ENCODE assay signal across 8 cellular contexts in the genomic region with DNA sequence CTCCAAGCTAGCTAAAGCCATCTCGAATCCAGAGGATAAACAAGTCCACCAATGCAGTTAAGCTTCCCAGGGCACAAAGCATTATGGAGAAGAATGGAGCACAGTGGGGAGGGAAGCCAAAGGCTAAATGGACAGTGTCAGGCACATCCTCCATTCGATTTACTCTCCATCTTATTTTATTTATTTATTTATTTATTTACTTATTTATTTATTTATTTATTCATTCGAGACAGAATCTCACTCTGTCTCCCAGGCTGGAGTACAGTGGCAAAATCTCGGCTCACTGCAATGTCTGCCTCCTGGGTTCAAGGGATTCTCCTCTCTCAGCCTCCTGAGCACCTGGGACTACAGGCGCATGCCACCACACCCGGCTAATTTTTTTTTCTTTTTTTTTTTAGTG.
"Had no signal": no experiment of that assay in that cellular context is flagged by ENCODE, and none has a peak within 500 bp of the region (broad histone marks: within the 10 kb centered on the region; RNA-seq: fewer than 3 reads in every experiment).

No MANE protein-coding gene starts in this region.

- H3K27ac ChIP-seq: HL-60, KMS-11 had no signal

- DNase-seq: H7, KBM-7 had no signal

- ATAC-seq: GM23338, HCT116, HepG2 had no signal

- H3K9ac ChIP-seq: KMS-11 had no signal

- H3K36me3 ChIP-seq: HAP-1 had no signal

- H3K9me3 ChIP-seq: HAP-1 had no signal

- H3K4me3 ChIP-seq: GM23338, HAP-1 had no signal

- H3K4me2 ChIP-seq: GM23338, KMS-11 had no signal

- H2AFZ ChIP-seq: GM23338 had no signal

- FAIRE-seq: HepG2 had no signal
